In the genomic region with DNA sequence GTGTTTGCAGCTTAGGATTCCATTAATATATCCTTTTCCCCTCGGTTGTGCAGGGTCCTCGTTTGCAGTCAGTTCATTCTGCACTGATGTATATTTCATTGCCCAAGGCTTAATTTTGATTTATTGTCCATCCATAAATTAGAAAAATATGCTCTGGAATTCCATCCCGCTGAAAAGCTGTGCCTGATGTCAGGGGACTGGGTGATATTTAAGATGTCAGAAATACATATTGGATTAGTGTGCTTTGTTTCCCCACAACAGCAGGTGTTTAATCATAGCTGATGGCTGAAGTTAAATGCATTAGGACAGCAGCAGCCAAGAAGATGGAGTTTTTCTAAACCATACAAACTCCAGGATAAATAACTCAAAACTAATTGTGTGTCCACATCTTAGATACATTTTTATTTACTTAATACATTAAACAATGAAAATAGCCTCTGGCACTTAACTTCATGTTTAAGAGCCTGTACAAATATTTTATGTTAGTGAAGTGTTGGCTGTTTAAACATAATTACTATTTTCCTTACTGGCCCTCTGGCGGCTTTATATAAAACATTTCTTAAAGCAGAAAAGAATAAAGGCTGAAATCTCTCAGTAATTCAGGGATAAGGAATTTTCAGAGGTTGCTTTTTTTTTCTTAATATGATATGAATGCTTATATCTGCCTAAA, we compare ENCODE assay signal across 20 cellular contexts.
DNase-seq lines count a peak whose midpoint lies in the region; ATAC-seq and TF ChIP-seq lines count a peak whose summit lies in the region.
"Had no signal": no experiment of that assay in that cellular context is flagged by ENCODE, and none has a peak within 500 bp of the region (broad histone marks: within the 10 kb centered on the region; RNA-seq: fewer than 3 reads in every experiment).

No MANE protein-coding gene starts in this region.

- no peaks in the 10 kb centered on the region for H3K4me1 Mint-ChIP-seq in Calu3 (ENCODE audit: low read depth, unreplicated experiment)
- H3K4me1 Mint-ChIP-seq: activated naive CD4-positive, alpha-beta T cell treated with anti-CD3 and anti-CD28 coated beads, Interleukin-2, amount 10 ng/mL, durations not matched to agents 7 days and 5 days; CD14-positive monocyte; stimulated activated naive CD8-positive, alpha-beta T cell treated with anti-CD3 and anti-CD28 coated beads, Interleukin-15, amount 100 ng/mL, for 72 hours had no signal

- TF ChIP-seq CTCF in Calu3 (IDR thresholded peaks at IDR 0.05; ENCODE audit: unreplicated experiment) (no peak), gastroesophageal sphincter (IDR thresholded peaks at IDR 0.05) (no peak)

- no peak for TF ChIP-seq EP300 in gastroesophageal sphincter (IDR thresholded peaks at IDR 0.05)

- H3K27me3 Mint-ChIP-seq in Calu3 (ENCODE audit: unreplicated experiment) = peaks cover 25% of the 10 kb centered on the region

- H3K27me3 ChIP-seq in gastroesophageal sphincter = peaks cover 13% of the 10 kb centered on the region
- H3K27me3 ChIP-seq: body of pancreas, uterus had no signal

- H3K36me3 ChIP-seq in gastroesophageal sphincter = no peaks in the 10 kb centered on the region
- H3K36me3 ChIP-seq: uterus had no signal

- DNase-seq in HEK293T (ENCODE audit: extremely low spot score) (no peak), NCI-H2081 (lab: John Stamatoyannopoulos, UW) (peak; percentile 19 to 63), SHP77 treated with DMSO at 0.1 percent for 48 hours (lab: John Stamatoyannopoulos, UW) (peak; percentile 77), substantia nigra (lab: John Stamatoyannopoulos, UW) (no peak), Calu3 (no peak), NCI-H2171 treated with DMSO at 0.1 percent for 48 hours (lab: John Stamatoyannopoulos, UW) (no peak)
- DNase-seq: activated CD4-positive, alpha-beta T cell treated with anti-CD3 and anti-CD28 coated beads for 1 hour; activated CD8-positive, alpha-beta memory T cell treated with anti-CD3 and anti-CD28 coated beads, Interleukin-2, amount 50 U/mL, for 48 hours; activated naive CD4-positive, alpha-beta T cell treated with anti-CD3 and anti-CD28 coated beads, Interleukin-2, amount 10 ng/mL, durations not matched to agents 7 days and 5 days; body of pancreas; NCI-H446 treated with DMSO at 0.1 percent for 48 hours; stimulated activated naive CD8-positive, alpha-beta T cell treated with anti-CD3 and anti-CD28 coated beads, Interleukin-15, amount 100 ng/mL, for 72 hours; uterus had no signal

- H3K27ac Mint-ChIP-seq in Calu3 (ENCODE audit: unreplicated experiment) = no peak overlapping the region
- H3K27ac Mint-ChIP-seq: activated naive CD4-positive, alpha-beta T cell treated with anti-CD3 and anti-CD28 coated beads, Interleukin-2, amount 10 ng/mL, durations not matched to agents 7 days and 5 days; CD14-positive monocyte; stimulated activated naive CD8-positive, alpha-beta T cell treated with anti-CD3 and anti-CD28 coated beads, Interleukin-15, amount 100 ng/mL, for 72 hours had no signal

- no peak overlapping the region for H3K4me3 ChIP-seq in gastroesophageal sphincter
- H3K4me3 ChIP-seq: body of pancreas, GM12878, uterus had no signal

- H3K9me3 Mint-ChIP-seq in Calu3 (ENCODE audit: low read depth, unreplicated experiment) = no peaks in the 10 kb centered on the region
- H3K9me3 Mint-ChIP-seq: activated naive CD4-positive, alpha-beta T cell treated with anti-CD3 and anti-CD28 coated beads, Interleukin-2, amount 10 ng/mL, durations not matched to agents 7 days and 5 days; stimulated activated naive CD8-positive, alpha-beta T cell treated with anti-CD3 and anti-CD28 coated beads, Interleukin-15, amount 100 ng/mL, for 72 hours had no signal

- no peaks in the 10 kb centered on the region for H3K4me1 ChIP-seq in gastroesophageal sphincter
- H3K4me1 ChIP-seq: body of pancreas, parathyroid adenoma, uterus had no signal

- intact Hi-C loops in Calu3 (cut with micrococcal nuclease; ENCODE audit: unreplicated experiment) = no loop called here

- no peaks in the 10 kb centered on the region for H3K36me3 Mint-ChIP-seq in Calu3 (ENCODE audit: insufficient read depth, unreplicated experiment)
- H3K36me3 Mint-ChIP-seq: activated naive CD4-positive, alpha-beta T cell treated with anti-CD3 and anti-CD28 coated beads, Interleukin-2, amount 10 ng/mL, durations not matched to agents 7 days and 5 days; CD14-positive monocyte had no signal

- H3K9me3 ChIP-seq in gastroesophageal sphincter = no peaks in the 10 kb centered on the region
- H3K9me3 ChIP-seq: body of pancreas, uterus had no signal

- POLR2A ChIA-PET in HEK293T (lab: Yijun Ruan, JAX) = no interaction called here

- H3K4me3 Mint-ChIP-seq in Calu3 (ENCODE audit: low read depth, unreplicated experiment) = no peak overlapping the region
- H3K4me3 Mint-ChIP-seq: activated naive CD4-positive, alpha-beta T cell treated with anti-CD3 and anti-CD28 coated beads, Interleukin-2, amount 10 ng/mL, durations not matched to agents 7 days and 5 days; stimulated activated naive CD8-positive, alpha-beta T cell treated with anti-CD3 and anti-CD28 coated beads, Interleukin-15, amount 100 ng/mL, for 72 hours had no signal

- no TSS peak for BruUV-seq in Calu3 (replicated peaks; lab: Mats Ljungman, UMichigan)

- 11 to 13% methylated on average over 2 to 4 of the region's 4 CpGs for WGBS in gastroesophageal sphincter (ENCODE audit: low coverage in 1 of 2), 2 donors

- CTCF ChIA-PET in HEK293T (lab: Yijun Ruan, JAX) = interaction anchor here (0.6 to 1.5 kb wide), 4 partner anchors 16 to 684 kb away, joined by 3 to 5 read pairs (median 3); no protein-coding TSS in a partner anchor
- CTCF ChIA-PET in Calu3 (lab: Charles Lee) = interaction anchor here (0.7 kb wide), 1 partner anchor 331 kb away, joined by 3 read pairs; no protein-coding TSS in a partner anchor

- ATAC-seq in gastroesophageal sphincter = no peak
- ATAC-seq: body of pancreas; GM12878; left lobe of liver; stimulated activated naive CD8-positive, alpha-beta T cell treated with anti-CD3 and anti-CD28 coated beads, Interleukin-15, amount 100 ng/mL, for 72 hours had no signal

- no peak for TF ChIP-seq POLR2A in gastroesophageal sphincter (IDR thresholded peaks at IDR 0.05)

- H3K27ac ChIP-seq in substantia nigra (ENCODE audit: low read depth, low read length, poor library complexity, severe bottlenecking) = peak overlapping the region; percentile 80
- no peak overlapping the region for H3K27ac ChIP-seq in gastroesophageal sphincter
- H3K27ac ChIP-seq: body of pancreas, HL-60, parathyroid adenoma, RWPE1, uterus had no signal

TF ChIP-seq in HEK293T, 16 proteins besides CTCF, POLR2A, EP300 and RAD21:
- TF ChIP-seq TARDBP (IDR thresholded peaks at IDR 0.05) (no peak), CTBP1 (IDR thresholded peaks at IDR 0.05; ENCODE audit: borderline replicate concordance) (peak; percentile 59; the same call in 1 of the 2 replicates), FOXA1 (IDR thresholded peaks at IDR 0.05) (0 out of 2 replicates have a peak, but pooled peaks have one; percentile 26)
- TF ChIP-seq, protein P1, sequence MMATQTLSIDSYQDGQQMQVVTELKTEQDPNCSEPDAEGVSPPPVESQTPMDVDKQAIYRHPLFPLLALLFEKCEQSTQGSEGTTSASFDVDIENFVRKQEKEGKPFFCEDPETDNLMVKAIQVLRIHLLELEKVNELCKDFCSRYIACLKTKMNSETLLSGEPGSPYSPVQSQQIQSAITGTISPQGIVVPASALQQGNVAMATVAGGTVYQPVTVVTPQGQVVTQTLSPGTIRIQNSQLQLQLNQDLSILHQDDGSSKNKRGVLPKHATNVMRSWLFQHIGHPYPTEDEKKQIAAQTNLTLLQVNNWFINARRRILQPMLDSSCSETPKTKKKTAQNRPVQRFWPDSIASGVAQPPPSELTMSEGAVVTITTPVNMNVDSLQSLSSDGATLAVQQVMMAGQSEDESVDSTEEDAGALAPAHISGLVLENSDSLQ (IDR thresholded peaks at IDR 0.05) = peak; percentile 89

Comparison
In these comparisons a context has a peak if more than half of its experiments do, and no peak if none do; other contexts are left out.
1. DNase-seq: peak in NCI-H2081 (2 of 2) and SHP77 treated with DMSO at 0.1 percent for 48 hours (single experiment); none in HEK293T (single experiment), substantia nigra (0 of 49), Calu3 (single experiment) and NCI-H2171 treated with DMSO at 0.1 percent for 48 hours (single experiment).